ENCODE assay signal across 18 cellular contexts in the genomic region with DNA sequence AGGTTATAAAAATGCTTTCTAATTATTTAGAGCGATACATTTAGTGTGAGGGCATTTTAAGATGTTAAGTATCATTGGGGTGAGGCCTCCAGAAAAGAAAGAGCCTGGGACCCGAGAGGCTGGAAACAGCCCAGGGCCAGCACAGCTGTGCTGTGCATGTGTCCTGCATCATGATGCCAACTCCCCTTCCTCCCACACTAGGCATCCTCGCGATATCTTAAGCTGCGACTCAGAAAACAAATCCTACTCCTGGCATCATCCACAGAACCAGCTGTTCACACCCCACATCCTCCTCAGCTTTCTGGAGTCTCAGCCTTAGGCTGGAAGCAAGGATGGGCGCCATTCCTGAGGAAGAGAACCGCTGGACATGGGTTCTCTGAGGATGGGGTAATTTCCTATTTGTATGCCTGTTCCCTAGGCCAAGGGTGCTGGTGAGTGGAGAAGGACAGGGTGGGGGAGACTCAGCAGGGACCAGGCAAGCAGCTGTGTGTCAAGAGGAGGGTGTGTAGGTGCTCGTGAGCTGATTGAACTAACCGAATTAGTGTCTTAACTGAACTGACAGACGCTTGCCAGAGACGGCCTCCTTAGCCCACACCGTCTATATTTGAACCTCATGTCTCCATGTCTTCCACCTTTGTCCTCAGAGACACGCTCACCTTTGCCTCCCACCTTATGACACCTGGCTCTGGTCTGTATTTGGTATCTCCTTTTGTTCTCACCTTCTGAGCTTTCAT. TPM values are rescaled to one million over a fixed set of nuclear protein-coding genes. Genes with fewer than 3 reads are reported as not detected.
DNase-seq lines count a peak whose midpoint lies in the region; ATAC-seq and TF ChIP-seq lines count a peak whose summit lies in the region.
"Had no signal": no experiment of that assay in that cellular context is flagged by ENCODE, and none has a peak within 500 bp of the region (broad histone marks: within the 10 kb centered on the region; RNA-seq: fewer than 3 reads in every experiment).

No MANE protein-coding gene starts in this region.

- no peak overlapping the region for H3K4me2 ChIP-seq in trophoblast cell (ENCODE audit: low read length)
- H3K4me2 ChIP-seq: neural progenitor cell had no signal

- H3K27ac Mint-ChIP-seq in activated naive CD8-positive, alpha-beta T cell treated with anti-CD3 and anti-CD28 coated beads for 36 hours = no peak overlapping the region
- H3K27ac Mint-ChIP-seq: activated CD4-positive, alpha-beta T cell treated with anti-CD3 and anti-CD28 coated beads for 36 hours; activated T-cell treated with anti-CD3 and anti-CD28 coated beads, Interleukin-2, amount 50 U/mL, for 24 hours; neural progenitor cell; T-helper 1 cell treated with Interleukin-12 subunit alpha and Interleukin-12 subunit beta and Interleukin-4 antibody, amounts not matched to agents 30 μg/mL and 1 μg/mL, for 36 hours had no signal

- peak; percentile 36 for DNase-seq in AG10803 (ENCODE audit: low read depth)
- DNase-seq in SJCRH30 = peak; percentile 42 to 48
- peak; percentile 31 for DNase-seq in globus pallidus (ENCODE audit: low spot score)
- no peak for DNase-seq in trophoblast cell
- no peak for DNase-seq in activated naive CD8-positive, alpha-beta T cell treated with anti-CD3 and anti-CD28 coated beads for 36 hours
- no peak for DNase-seq in epidermal melanocyte (ENCODE audit: insufficient read length, low spot score)
- no peak for DNase-seq in COLO668 (lab: John Stamatoyannopoulos, UW; ENCODE audit: unreplicated experiment)
- DNase-seq: activated CD4-positive, alpha-beta T cell treated with anti-CD3 and anti-CD28 coated beads for 36 hours; activated T-cell treated with anti-CD3 and anti-CD28 coated beads, Interleukin-2, amount 50 U/mL, for 24 hours; DMS53; glutamatergic neuron; NCI-H1930; NCI-H69; RPMI8226 had no signal

- H3K4me1 ChIP-seq in SJCRH30 = peaks cover 13% of the 10 kb centered on the region; the same call in 1 of the 2 replicates
- H3K4me1 ChIP-seq in trophoblast cell (ENCODE audit: control insufficient read depth in 1 of 2, insufficient read depth in 2 of 2, low read length in 2 of 2) = peaks cover 3 to 7% of the 10 kb centered on the region in 2 experiments

- no peak overlapping the region for H3K14ac ChIP-seq in trophoblast cell (ENCODE audit: low read length)

- H3K79me1 ChIP-seq in trophoblast cell (ENCODE audit: low read length) = no peaks in the 10 kb centered on the region

- H2AFZ ChIP-seq in trophoblast cell (ENCODE audit: insufficient read depth, low read length, poor library complexity) = no peak overlapping the region
- H2AFZ ChIP-seq: neural progenitor cell had no signal

- H2BK120ac ChIP-seq in trophoblast cell (ENCODE audit: insufficient read depth, low read length, poor library complexity) = no peak overlapping the region

- H3K4me3 ChIP-seq in AG10803 (ENCODE audit: low read length) (no peak overlapping the region), SJCRH30 (no peak overlapping the region), trophoblast cell (ENCODE audit: low read depth, low read length) (peak overlapping the region; percentile 48)
- H3K4me3 ChIP-seq: adrenal gland, neural progenitor cell had no signal

- no CpG with 5 or more reads among the region's 13 CpGs for WGBS in trophoblast cell (ENCODE audit: extremely low coverage, insufficient coverage, insufficient read length)

- no peak overlapping the region for H2BK12ac ChIP-seq in trophoblast cell (ENCODE audit: low read length)

- no peaks in the 10 kb centered on the region for H3K27me3 Mint-ChIP-seq in activated naive CD8-positive, alpha-beta T cell treated with anti-CD3 and anti-CD28 coated beads for 36 hours
- H3K27me3 Mint-ChIP-seq: activated CD4-positive, alpha-beta T cell treated with anti-CD3 and anti-CD28 coated beads for 36 hours; activated T-cell treated with anti-CD3 and anti-CD28 coated beads, Interleukin-2, amount 50 U/mL, for 24 hours had no signal

- peaks cover 4% of the 10 kb centered on the region for H3K36me3 Mint-ChIP-seq in activated naive CD8-positive, alpha-beta T cell treated with anti-CD3 and anti-CD28 coated beads for 36 hours

- no peak overlapping the region for H3K27ac ChIP-seq in SJCRH30
- H3K27ac ChIP-seq in trophoblast cell (ENCODE audit: low read depth, low read length) = no peak overlapping the region
- H3K27ac ChIP-seq: neural progenitor cell had no signal

- no peak overlapping the region for H3K4me3 Mint-ChIP-seq in activated naive CD8-positive, alpha-beta T cell treated with anti-CD3 and anti-CD28 coated beads for 36 hours
- H3K4me3 Mint-ChIP-seq: activated CD4-positive, alpha-beta T cell treated with anti-CD3 and anti-CD28 coated beads for 36 hours; activated T-cell treated with anti-CD3 and anti-CD28 coated beads, Interleukin-2, amount 50 U/mL, for 24 hours; neural progenitor cell; T-helper 1 cell treated with Interleukin-12 subunit alpha and Interleukin-12 subunit beta and Interleukin-4 antibody, amounts not matched to agents 30 μg/mL and 1 μg/mL, for 36 hours had no signal

- H3K9me3 Mint-ChIP-seq in activated naive CD8-positive, alpha-beta T cell treated with anti-CD3 and anti-CD28 coated beads for 36 hours = no peaks in the 10 kb centered on the region
- H3K9me3 Mint-ChIP-seq: activated T-cell treated with anti-CD3 and anti-CD28 coated beads, Interleukin-2, amount 50 U/mL, for 24 hours; neural progenitor cell; T-helper 1 cell treated with Interleukin-12 subunit alpha and Interleukin-12 subunit beta and Interleukin-4 antibody, amounts not matched to agents 30 μg/mL and 1 μg/mL, for 36 hours had no signal

- H2BK5ac ChIP-seq in trophoblast cell (ENCODE audit: low read depth, low read length, poor library complexity) = no peak overlapping the region

- H3K4me1 Mint-ChIP-seq in activated naive CD8-positive, alpha-beta T cell treated with anti-CD3 and anti-CD28 coated beads for 36 hours = peaks cover 10% of the 10 kb centered on the region

- H3K36me3 ChIP-seq in SJCRH30 (no peaks in the 10 kb centered on the region), trophoblast cell (ENCODE audit: control insufficient read depth in 1 of 2, insufficient read depth in 2 of 2, low read length in 2 of 2) (peaks cover 5 to 7% of the 10 kb centered on the region in 2 experiments)
- H3K36me3 ChIP-seq: adrenal gland, neural progenitor cell had no signal

- H3K27me3 ChIP-seq in SJCRH30 (no peaks in the 10 kb centered on the region), trophoblast cell (ENCODE audit: insufficient read depth, low read length) (no peaks in the 10 kb centered on the region)
- H3K27me3 ChIP-seq: adrenal gland, neural progenitor cell had no signal

- no peak for TF ChIP-seq CTCF in AG10803 (conservative IDR thresholded peaks at IDR 0.05; ENCODE audit: low read length)

- no peaks in the 10 kb centered on the region for H3K79me2 ChIP-seq in trophoblast cell (ENCODE audit: control insufficient read depth, insufficient read depth, low read length, poor library complexity)

- no peak overlapping the region for H4K91ac ChIP-seq in trophoblast cell (ENCODE audit: low read depth, low read length)

- H3K4ac ChIP-seq in trophoblast cell (ENCODE audit: low read depth, low read length) = no peak overlapping the region

- no peak overlapping the region for H2AK5ac ChIP-seq in trophoblast cell (ENCODE audit: low read length)

- no peak for ATAC-seq in activated CD4-positive, CD25-positive, alpha-beta regulatory T cell treated with anti-CD3 and anti-CD28 coated beads, Interleukin-2, amount 50 U/mL, for 24 hours
- ATAC-seq: activated CD4-positive, alpha-beta T cell treated with anti-CD3 and anti-CD28 coated beads for 36 hours had no signal

- H4K8ac ChIP-seq in trophoblast cell (ENCODE audit: low read depth, low read length) = no peak overlapping the region

- H3K9me3 ChIP-seq in SJCRH30 (replicated peaks) (no peaks in the 10 kb centered on the region), trophoblast cell (ENCODE audit: insufficient read depth, low read depth, low read length) (no peaks in the 10 kb centered on the region)
- H3K9me3 ChIP-seq: adrenal gland had no signal

- H3K9ac ChIP-seq in trophoblast cell (ENCODE audit: low read length) = peak overlapping the region; percentile 64
- H3K9ac ChIP-seq: neural progenitor cell had no signal

- no peak overlapping the region for H3K23ac ChIP-seq in trophoblast cell (ENCODE audit: low read length)

- H3K18ac ChIP-seq in trophoblast cell (ENCODE audit: low read length) = no peak overlapping the region

- H4K12ac ChIP-seq in trophoblast cell (ENCODE audit: low read depth, low read length) = no peak overlapping the region

RNA-seq across cellular contexts. Expression of a gene that starts 15.6 kb away (rescaled TPM):
- 55.9 and 57.0 TPM in 2 replicates for total RNA-seq in SJCRH30 (2014; rRNA removed; shearing (Covaris generic))
- 39.0 and 41.3 TPM in 2 replicates for polyA plus RNA-seq in trophoblast cell (2013)
- total RNA-seq in activated naive CD8-positive, alpha-beta T cell treated with anti-CD3 and anti-CD28 coated beads for 36 hours = 10 to 100 TPM; 73.6 to 78.2 TPM

RNA-seq across cellular contexts. Expression of a gene that starts 21.9 kb away (rescaled TPM):
- total RNA-seq in SJCRH30 (2014; rRNA removed; shearing (Covaris generic)) = 0.10 and 0.18 TPM in 2 replicates
- 0.03 and 0.08 TPM in 2 replicates for polyA plus RNA-seq in trophoblast cell (2013)
- under 1 TPM; 0.14 to 0.41 TPM for total RNA-seq in activated naive CD8-positive, alpha-beta T cell treated with anti-CD3 and anti-CD28 coated beads for 36 hours

RNA-seq across cellular contexts. Expression of a gene that starts 39.8 kb away (rescaled TPM):
- total RNA-seq in SJCRH30 (2014; rRNA removed; shearing (Covaris generic)) = 4.4 and 4.9 TPM in 2 replicates
- polyA plus RNA-seq in trophoblast cell (2013) = 6.0 and 6.4 TPM in 2 replicates
- 1 to 10 TPM; 8.1 to 8.5 TPM for total RNA-seq in activated naive CD8-positive, alpha-beta T cell treated with anti-CD3 and anti-CD28 coated beads for 36 hours

RNA-seq across cellular contexts. Expression of a gene that starts 44.7 kb away (rescaled TPM):
- total RNA-seq in SJCRH30 (2014; rRNA removed; shearing (Covaris generic)) = 0.03 and 0.12 TPM in 2 replicates
- polyA plus RNA-seq in trophoblast cell (2013) = 0.01 TPM in 1 of 2 replicates, not detected in the other
- total RNA-seq in activated naive CD8-positive, alpha-beta T cell treated with anti-CD3 and anti-CD28 coated beads for 36 hours = 10 to 100 TPM; 10.2 to 10.9 TPM

Comparison
In these comparisons a context has a peak if more than half of its experiments do, and no peak if none do; other contexts are left out.
1. DNase-seq: peak in AG10803 (single experiment), SJCRH30 (2 of 2) and globus pallidus (single experiment); none in trophoblast cell (0 of 2), activated naive CD8-positive, alpha-beta T cell treated with anti-CD3 and anti-CD28 coated beads for 36 hours (single experiment), epidermal melanocyte (single experiment) and COLO668 (single experiment).